1 cellular context compared by ENCODE assay signal in the genomic region with DNA sequence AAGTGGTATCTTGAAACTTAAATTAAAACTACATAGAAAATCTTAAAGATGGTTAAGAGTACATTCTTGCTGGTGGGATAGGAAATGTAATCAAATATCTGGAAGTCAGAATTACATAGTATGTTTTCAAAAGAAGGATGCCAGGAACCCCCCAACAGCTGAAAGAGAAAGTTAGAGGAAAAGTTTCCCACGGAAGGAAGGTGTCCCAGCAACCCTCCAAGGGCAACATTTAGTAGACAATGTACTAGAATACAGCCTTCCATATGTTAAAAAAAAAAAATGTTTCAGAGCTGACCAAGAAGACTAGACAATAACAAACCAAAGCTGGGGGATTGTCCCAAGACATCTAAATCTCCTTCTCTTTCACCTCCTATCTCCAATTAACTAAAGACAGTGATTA.
TF ChIP-seq lines count a peak whose summit lies in the region.

No MANE protein-coding gene starts in this region.

TF ChIP-seq in H1, 55 proteins besides CTCF, POLR2A, EP300 and RAD21:
- TF ChIP-seq KDM4A (IDR thresholded peaks at IDR 0.05; ENCODE audit: low read depth, low read length, severe bottlenecking) (no peak), SP4 (IDR thresholded peaks at IDR 0.05; ENCODE audit: low read length) (no peak)
